In genomic region chr2:181581534-181581933, GRCh38 we compare ENCODE assay signal across 14 cellular contexts.
DNase-seq lines count a peak whose midpoint lies in the region; ATAC-seq and TF ChIP-seq lines count a peak whose summit lies in the region.
"Had no signal": no experiment of that assay in that cellular context is flagged by ENCODE, and none has a peak within 500 bp of the region (broad histone marks: within the 10 kb centered on the region; RNA-seq: fewer than 3 reads in every experiment).

No MANE protein-coding gene starts in this region.

- CTCF ChIA-PET in HCT116 (lab: Charles Lee), result no interaction called here

- no TSS peak for BruUV-seq in HCT116 (replicated peaks; lab: Mats Ljungman, UMichigan)

- H3K36me3 ChIP-seq in DND-41 (ENCODE audit: insufficient read depth, low read length) (no peaks in the 10 kb centered on the region), HCT116 (ENCODE audit: control insufficient read depth in 1 of 2, insufficient read depth in 2 of 2, low read length in 2 of 2) (no peaks in the 10 kb centered on the region)
- H3K36me3 ChIP-seq: adrenal gland had no signal

- H3K9ac ChIP-seq in DND-41 (ENCODE audit: low read depth, low read length) (no peak overlapping the region), HCT116 (ENCODE audit: low read length) (no peak overlapping the region)

- H2AFZ ChIP-seq in DND-41 (ENCODE audit: low read depth, low read length) (no peak overlapping the region), HCT116 (ENCODE audit: low read depth, low read length, poor library complexity, severe bottlenecking) (no peak overlapping the region)

- no peak for TF ChIP-seq POLR2A in HCT116 (IDR thresholded peaks at IDR 0.05; ENCODE audit: borderline replicate concordance, extremely low read depth, insufficient read depth, insufficient read length)

- H3K9me3 ChIP-seq in DND-41 (ENCODE audit: insufficient read depth, low read length, severe bottlenecking) (no peaks in the 10 kb centered on the region), HCT116 (ENCODE audit: control insufficient read depth in 1 of 2, insufficient read depth in 1 of 2, low read depth in 1 of 2, low read length in 2 of 2) (no peaks in the 10 kb centered on the region)
- H3K9me3 ChIP-seq: adrenal gland had no signal

- intact Hi-C loops in HCT116 (cut with micrococcal nuclease), result no loop called here

- H3K4me2 ChIP-seq in DND-41 (ENCODE audit: insufficient read depth, low read length) (no peak overlapping the region), HCT116 (ENCODE audit: low read length) (no peak overlapping the region)

- H3K79me2 ChIP-seq in DND-41 (ENCODE audit: insufficient read depth, low read length) (no peaks in the 10 kb centered on the region), HCT116 (ENCODE audit: insufficient read depth, low read length) (no peaks in the 10 kb centered on the region)

- peak; percentile 34; the same call in 1 of the 2 replicates for TF ChIP-seq RAD21 in HCT116 (IDR thresholded peaks at IDR 0.05; ENCODE audit: low read depth)

- TF ChIP-seq CTCF in DND-41 (IDR thresholded peaks at IDR 0.05; ENCODE audit: borderline replicate concordance, extremely low read depth, low read length, poor library complexity, severe bottlenecking) (peak; percentile 25), HCT116 (IDR thresholded peaks at IDR 0.05 in 2 of 3, conservative IDR thresholded peaks at IDR 0.05 in 1 of 3; ENCODE audit: borderline replicate concordance in 1 of 3, insufficient read depth in 1 of 3, low read depth in 2 of 3, low read length in 2 of 3) (peak; percentile 11 to 50 (median 41); a peak in 4 of 6 replicates)

- POLR2A ChIA-PET in HCT116 (lab: Charles Lee), result no interaction called here

- no peaks in the 10 kb centered on the region for H3K9me3 Mint-ChIP-seq in stimulated activated naive CD8-positive, alpha-beta T cell treated with anti-CD3 and anti-CD28 coated beads, Interleukin-15, amount 100 ng/mL, for 72 hours
- H3K9me3 Mint-ChIP-seq: activated CD4-positive, alpha-beta T cell treated with anti-CD3 and anti-CD28 coated beads, Interleukin-2, amount 10 ng/mL, durations not matched to agents 7 days and 5 days; stimulated activated naive CD8-positive, alpha-beta T cell treated with anti-CD3 and anti-CD28 coated beads, Interleukin-15, Interleukin-2, amounts not matched to agents 100 ng/mL and 50 ng/mL, for 24 hours had no signal

- RAD21 ChIA-PET in HCT116 (lab: Charles Lee; ENCODE audit: low non-redundant PET in 1 of 2, low total read pairs in 2 of 2, uncharacterized antibody in 2 of 2, unreplicated experiment in 2 of 2), result no interaction called here

- no peaks in the 10 kb centered on the region for H3K27me3 ChIP-seq in DND-41 (ENCODE audit: insufficient read depth, low read length, poor library complexity)
- no peaks in the 10 kb centered on the region for H3K27me3 ChIP-seq in HCT116 (ENCODE audit: insufficient read depth, low read length)

- in situ Hi-C loops in SK-MEL-5 (cut with HindIII; ENCODE audit: low pct_unique_long_range_greater_than_20kb, low sequenced_read_pairs), result no loop called here

- no peak overlapping the region for H3K4me3 Mint-ChIP-seq in stimulated activated naive CD8-positive, alpha-beta T cell treated with anti-CD3 and anti-CD28 coated beads, Interleukin-15, amount 100 ng/mL, for 72 hours
- H3K4me3 Mint-ChIP-seq: activated CD4-positive, alpha-beta T cell treated with anti-CD3 and anti-CD28 coated beads, Interleukin-2, amount 10 ng/mL, durations not matched to agents 7 days and 5 days; stimulated activated naive CD8-positive, alpha-beta T cell treated with anti-CD3 and anti-CD28 coated beads, Interleukin-15, Interleukin-2, amounts not matched to agents 100 ng/mL and 50 ng/mL, for 24 hours had no signal

- H3K4me1 Mint-ChIP-seq in stimulated activated naive CD8-positive, alpha-beta T cell treated with anti-CD3 and anti-CD28 coated beads, Interleukin-15, amount 100 ng/mL, for 72 hours, result peaks cover 9% of the 10 kb centered on the region

- DNase-seq in DND-41, result no peak
- no peak for DNase-seq in HCT116 (ENCODE audit: low read depth, low spot score)
- DNase-seq in SK-MEL-5 (ENCODE audit: low read depth, low spot score), result peak; percentile 4
- peak; percentile 18 for DNase-seq in iPS-NIHi7 (ENCODE audit: extremely low spot score)
- DNase-seq in COLO829 (ENCODE audit: low spot score), result no peak
- DNase-seq in T-helper 9 cell, result no peak
- DNase-seq in stimulated activated naive CD8-positive, alpha-beta T cell treated with anti-CD3 and anti-CD28 coated beads, Interleukin-15, amount 100 ng/mL, for 72 hours, result no peak
- no peak for DNase-seq in occipital lobe (lab: John Stamatoyannopoulos, UW)
- DNase-seq: activated CD4-positive, alpha-beta T cell treated with anti-CD3 and anti-CD28 coated beads, Interleukin-2, amount 10 ng/mL, durations not matched to agents 7 days and 5 days; adrenal gland; cortex of kidney; NCI-H510A; T-helper 2 cell had no signal

- H3K4me1 ChIP-seq in DND-41 (ENCODE audit: insufficient read depth, low read length) (peaks cover 11% of the 10 kb centered on the region), HCT116 (ENCODE audit: control insufficient read depth in 1 of 2, insufficient read depth in 2 of 2, low read length in 2 of 2) (no peaks in the 10 kb centered on the region)
- H3K4me1 ChIP-seq: adrenal gland had no signal

- ATAC-seq in DND-41 (ENCODE audit: insufficient read depth, low read depth) (no peak), HCT116 (peak; percentile 74)
- no peak for ATAC-seq in stimulated activated naive CD8-positive, alpha-beta T cell treated with anti-CD3 and anti-CD28 coated beads, Interleukin-15, amount 100 ng/mL, for 72 hours

- H3K27me3 Mint-ChIP-seq in stimulated activated naive CD8-positive, alpha-beta T cell treated with anti-CD3 and anti-CD28 coated beads, Interleukin-15, amount 100 ng/mL, for 72 hours, result no peaks in the 10 kb centered on the region

- H3K27ac ChIP-seq in DND-41 (ENCODE audit: low read length) (no peak overlapping the region), HCT116 (ENCODE audit: low read depth, low read length) (no peak overlapping the region)
- H3K27ac ChIP-seq: adrenal gland had no signal

- no peak overlapping the region for H3K27ac Mint-ChIP-seq in stimulated activated naive CD8-positive, alpha-beta T cell treated with anti-CD3 and anti-CD28 coated beads, Interleukin-15, amount 100 ng/mL, for 72 hours
- H3K27ac Mint-ChIP-seq: activated CD4-positive, alpha-beta T cell treated with anti-CD3 and anti-CD28 coated beads, Interleukin-2, amount 10 ng/mL, durations not matched to agents 7 days and 5 days; stimulated activated naive CD8-positive, alpha-beta T cell treated with anti-CD3 and anti-CD28 coated beads, Interleukin-15, Interleukin-2, amounts not matched to agents 100 ng/mL and 50 ng/mL, for 24 hours had no signal

- no peaks in the 10 kb centered on the region for H3K9me2 ChIP-seq in HCT116 (ENCODE audit: insufficient read depth)

- H3K4me3 ChIP-seq in DND-41 (ENCODE audit: low read depth in 1 of 2, low read length in 2 of 2), result no peak overlapping the region
- no peak overlapping the region for H3K4me3 ChIP-seq in HCT116 (replicated peaks in 1 of 2; ENCODE audit: low read depth in 1 of 2, low read length in 2 of 2)
- H3K4me3 ChIP-seq: adrenal gland had no signal

- no peaks in the 10 kb centered on the region for H4K20me1 ChIP-seq in DND-41 (ENCODE audit: insufficient read depth, low read length)
- H4K20me1 ChIP-seq in HCT116 (ENCODE audit: insufficient read depth), result no peaks in the 10 kb centered on the region

TF ChIP-seq in HCT116, 20 proteins besides CTCF, POLR2A, EP300 and RAD21:
- TF ChIP-seq JUND (IDR thresholded peaks at IDR 0.05) (no peak), ZFX (IDR thresholded peaks at IDR 0.05) (no peak), EZH2phosphoT487 (IDR thresholded peaks at IDR 0.05; ENCODE audit: borderline replicate concordance) (no peak), POLR2AphosphoS5 (IDR thresholded peaks at IDR 0.05; ENCODE audit: low read depth, low read length) (no peak), MAX (IDR thresholded peaks at IDR 0.05) (no peak), FOSL1 (IDR thresholded peaks at IDR 0.05; ENCODE audit: low read depth) (no peak), YY1 (IDR thresholded peaks at IDR 0.05; ENCODE audit: extremely low read depth, insufficient replicate concordance, low read depth, low read length) (no peak), EZH2 (IDR thresholded peaks at IDR 0.05) (no peak), CEBPB (IDR thresholded peaks at IDR 0.05; ENCODE audit: low read depth) (no peak), TCF7L2 (IDR thresholded peaks at IDR 0.05; ENCODE audit: borderline replicate concordance, extremely low read depth, insufficient read depth, insufficient read length) (no peak), ATF3 (IDR thresholded peaks at IDR 0.05) (no peak), SIN3A (IDR thresholded peaks at IDR 0.05; ENCODE audit: low read depth) (no peak)
- TF ChIP-seq, protein P1, sequence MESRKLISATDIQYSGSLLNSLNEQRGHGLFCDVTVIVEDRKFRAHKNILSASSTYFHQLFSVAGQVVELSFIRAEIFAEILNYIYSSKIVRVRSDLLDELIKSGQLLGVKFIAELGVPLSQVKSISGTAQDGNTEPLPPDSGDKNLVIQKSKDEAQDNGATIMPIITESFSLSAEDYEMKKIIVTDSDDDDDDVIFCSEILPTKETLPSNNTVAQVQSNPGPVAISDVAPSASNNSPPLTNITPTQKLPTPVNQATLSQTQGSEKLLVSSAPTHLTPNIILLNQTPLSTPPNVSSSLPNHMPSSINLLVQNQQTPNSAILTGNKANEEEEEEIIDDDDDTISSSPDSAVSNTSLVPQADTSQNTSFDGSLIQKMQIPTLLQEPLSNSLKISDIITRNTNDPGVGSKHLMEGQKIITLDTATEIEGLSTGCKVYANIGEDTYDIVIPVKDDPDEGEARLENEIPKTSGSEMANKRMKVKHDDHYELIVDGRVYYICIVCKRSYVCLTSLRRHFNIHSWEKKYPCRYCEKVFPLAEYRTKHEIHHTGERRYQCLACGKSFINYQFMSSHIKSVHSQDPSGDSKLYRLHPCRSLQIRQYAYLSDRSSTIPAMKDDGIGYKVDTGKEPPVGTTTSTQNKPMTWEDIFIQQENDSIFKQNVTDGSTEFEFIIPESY (IDR thresholded peaks at IDR 0.05; ENCODE audit: extremely low read depth, insufficient replicate concordance, low read length), result no peak

Comparison
In these comparisons a context has a peak if more than half of its experiments do, and no peak if none do; other contexts are left out.
1. DNase-seq: peak in SK-MEL-5 (single experiment) and iPS-NIHi7 (single experiment); none in DND-41 (single experiment), HCT116 (single experiment), COLO829 (single experiment), T-helper 9 cell (single experiment), stimulated activated naive CD8-positive, alpha-beta T cell treated with anti-CD3 and anti-CD28 coated beads, Interleukin-15, amount 100 ng/mL, for 72 hours (0 of 2) and occipital lobe (single experiment).